ENCODE assay signal across 27 cellular contexts in genomic region chr4:128153795-128154194, GRCh38.
"Had no signal": no experiment of that assay in that cellular context is flagged by ENCODE, and none has a peak within 500 bp of the region (broad histone marks: within the 10 kb centered on the region; RNA-seq: fewer than 3 reads in every experiment).

No MANE protein-coding gene starts in this region.

- H3K4me3 Mint-ChIP-seq: dendritic cell treated with granulocyte-macrophage colony-stimulating factor and Interleukin-4, amounts not matched to agents 40 ng/mL and 50 ng/mL, for 4 days; endodermal cell; natural killer cell; neural crest cell; stimulated activated naive CD8-positive, alpha-beta T cell treated with anti-CD3 and anti-CD28 coated beads, Interleukin-15, amount 100 ng/mL, for 72 hours had no signal

- ATAC-seq: gastrocnemius medialis; left lung; natural killer cell; sciatic nerve; stimulated activated naive CD8-positive, alpha-beta T cell treated with anti-CD3 and anti-CD28 coated beads, Interleukin-15, amount 100 ng/mL, for 72 hours; upper lobe of right lung had no signal

- H3K4me3 ChIP-seq: colonic mucosa, esophagus muscularis mucosa, gastrocnemius medialis, left lung, prostate gland, right atrium auricular region, smooth muscle cell, suprapubic skin, transverse colon, upper lobe of right lung, uterus had no signal

- H3K9me3 ChIP-seq: colonic mucosa, esophagus muscularis mucosa, gastrocnemius medialis, left lung, neutrophil, prostate gland, right atrium auricular region, suprapubic skin, transverse colon, upper lobe of right lung, uterus had no signal

- H3K36me3 Mint-ChIP-seq: natural killer cell had no signal

- H3K4me1 ChIP-seq: colonic mucosa, esophagus muscularis mucosa, gastrocnemius medialis, left lung, prostate gland, right atrium auricular region, suprapubic skin, transverse colon, upper lobe of right lung, uterus had no signal

- H3K27me3 ChIP-seq: colonic mucosa, esophagus muscularis mucosa, gastrocnemius medialis, left lung, neutrophil, right atrium auricular region, suprapubic skin, transverse colon, upper lobe of right lung, uterus had no signal

- H3K27me3 Mint-ChIP-seq: dendritic cell treated with granulocyte-macrophage colony-stimulating factor and Interleukin-4, amounts not matched to agents 40 ng/mL and 50 ng/mL, for 4 days; stimulated activated naive CD8-positive, alpha-beta T cell treated with anti-CD3 and anti-CD28 coated beads, Interleukin-15, amount 100 ng/mL, for 72 hours had no signal

- H3K4me1 Mint-ChIP-seq: endodermal cell; natural killer cell; neural crest cell; stimulated activated naive CD8-positive, alpha-beta T cell treated with anti-CD3 and anti-CD28 coated beads, Interleukin-15, amount 100 ng/mL, for 72 hours had no signal

- H3K36me3 ChIP-seq: colonic mucosa, gastrocnemius medialis, neutrophil, prostate gland, right atrium auricular region, transverse colon, upper lobe of right lung, uterus had no signal

- H3K27ac Mint-ChIP-seq: dendritic cell treated with granulocyte-macrophage colony-stimulating factor and Interleukin-4, amounts not matched to agents 40 ng/mL and 50 ng/mL, for 4 days; endodermal cell; natural killer cell; stimulated activated naive CD8-positive, alpha-beta T cell treated with anti-CD3 and anti-CD28 coated beads, Interleukin-15, amount 100 ng/mL, for 72 hours had no signal

- DNase-seq: colonic mucosa; effector CD8-positive, alpha-beta T cell; endodermal cell; foreskin fibroblast; gastrocnemius medialis; head of caudate nucleus; left lung; mesendoderm; natural killer cell; stimulated activated CD4-positive, alpha-beta T cell treated with anti-CD3 and anti-CD28 coated beads, Interleukin-12 subunit alpha, Interleukin-12 subunit beta, amount 100 ng/mL, for 4 hours; stimulated activated CD4-positive, alpha-beta T cell treated with anti-CD3 and anti-CD28 coated beads, Interleukin-1b, Interleukin-23, amount 100 ng/mL, for 48 hours; stimulated activated CD4-positive, alpha-beta T cell treated with anti-CD3 and anti-CD28 coated beads, Interleukin-4, amount 100 ng/mL, for 1 hour; stimulated activated CD8-positive, alpha-beta memory T cell treated with anti-CD3 and anti-CD28 coated beads, Interleukin-4, amount 100 ng/mL, for 48 hours; stimulated activated naive CD4-positive, alpha-beta T cell; stimulated activated naive CD8-positive, alpha-beta T cell treated with anti-CD3 and anti-CD28 coated beads, Interleukin-15, amount 100 ng/mL, for 72 hours; transverse colon; upper lobe of right lung; uterus had no signal
